In genomic region chr10:4306871-4307270, GRCh38 we compare ENCODE assay signal across 19 cellular contexts.
"Had no signal": no experiment of that assay in that cellular context is flagged by ENCODE, and none has a peak within 500 bp of the region (broad histone marks: within the 10 kb centered on the region; RNA-seq: fewer than 3 reads in every experiment).

No MANE protein-coding gene starts in this region.

- H3K4me1 Mint-ChIP-seq: activated CD4-positive, alpha-beta T cell treated with anti-CD3 and anti-CD28 coated beads, Interleukin-2, amount 10 ng/mL, durations not matched to agents 24 days and 14 days; activated naive CD8-positive, alpha-beta T cell treated with anti-CD3 and anti-CD28 coated beads, Interleukin-2, amount 50 U/mL, for 24 hours had no signal

- H3K4me3 Mint-ChIP-seq: activated CD4-positive, alpha-beta T cell treated with anti-CD3 and anti-CD28 coated beads, Interleukin-2, amount 10 ng/mL, durations not matched to agents 24 days and 14 days; activated CD8-positive, alpha-beta T cell treated with anti-CD3 and anti-CD28 coated beads for 36 hours; activated naive CD4-positive, alpha-beta T cell treated with anti-CD3 and anti-CD28 coated beads, Interleukin-2, amount 10 ng/mL, durations not matched to agents 7 days and 5 days; activated naive CD8-positive, alpha-beta T cell treated with anti-CD3 and anti-CD28 coated beads, Interleukin-2, amount 50 U/mL, for 24 hours; activated T-cell treated with anti-CD3 and anti-CD28 coated beads, Interleukin-2, amount 50 U/mL, for 24 hours; dendritic cell treated with granulocyte-macrophage colony-stimulating factor and Interleukin-4, amounts not matched to agents 40 ng/mL and 50 ng/mL, for 4 days; stimulated activated naive B cell treated with anti-CD40 and anti-IgM and Interleukin-4, amounts not matched to agents 10 μg/mL and 1 μg/mL and 100 μg/mL, for 72 hours had no signal

- H3K27ac ChIP-seq: vagina had no signal

- FAIRE-seq: frontal cortex, kidney had no signal

- H3K9me3 Mint-ChIP-seq: activated CD8-positive, alpha-beta T cell treated with anti-CD3 and anti-CD28 coated beads for 36 hours; activated naive CD4-positive, alpha-beta T cell treated with anti-CD3 and anti-CD28 coated beads, Interleukin-2, amount 10 ng/mL, durations not matched to agents 7 days and 5 days; activated naive CD8-positive, alpha-beta T cell treated with anti-CD3 and anti-CD28 coated beads, Interleukin-2, amount 50 U/mL, for 24 hours; activated T-cell treated with anti-CD3 and anti-CD28 coated beads, Interleukin-2, amount 50 U/mL, for 24 hours had no signal

- H3K36me3 ChIP-seq: vagina had no signal

- H3K36me3 Mint-ChIP-seq: activated naive CD4-positive, alpha-beta T cell treated with anti-CD3 and anti-CD28 coated beads, Interleukin-2, amount 10 ng/mL, durations not matched to agents 7 days and 5 days had no signal

- H3K4me1 ChIP-seq: vagina had no signal

- H3K27ac Mint-ChIP-seq: activated CD4-positive, alpha-beta T cell treated with anti-CD3 and anti-CD28 coated beads, Interleukin-2, amount 10 ng/mL, durations not matched to agents 24 days and 14 days; activated CD8-positive, alpha-beta T cell treated with anti-CD3 and anti-CD28 coated beads for 36 hours; activated naive CD4-positive, alpha-beta T cell treated with anti-CD3 and anti-CD28 coated beads, Interleukin-2, amount 10 ng/mL, durations not matched to agents 7 days and 5 days; activated naive CD8-positive, alpha-beta T cell treated with anti-CD3 and anti-CD28 coated beads, Interleukin-2, amount 50 U/mL, for 24 hours; activated T-cell treated with anti-CD3 and anti-CD28 coated beads, Interleukin-2, amount 50 U/mL, for 24 hours; dendritic cell treated with granulocyte-macrophage colony-stimulating factor and Interleukin-4, amounts not matched to agents 40 ng/mL and 50 ng/mL, for 4 days; stimulated activated naive B cell treated with anti-CD40 and anti-IgM and Interleukin-4, amounts not matched to agents 10 μg/mL and 1 μg/mL and 100 μg/mL, for 72 hours had no signal

- H3K9me3 ChIP-seq: vagina had no signal

- H3K27me3 ChIP-seq: vagina had no signal

- H3K4me3 ChIP-seq: vagina had no signal

- DNase-seq: activated CD4-positive, alpha-beta T cell treated with anti-CD3 and anti-CD28 coated beads, Interleukin-2, amount 10 ng/mL, durations not matched to agents 24 days and 14 days; activated CD4-positive, CD25-positive, alpha-beta regulatory T cell; activated CD8-positive, alpha-beta T cell treated with anti-CD3 and anti-CD28 coated beads for 36 hours; activated naive CD4-positive, alpha-beta T cell treated with anti-CD3 and anti-CD28 coated beads, Interleukin-2, amount 10 ng/mL, durations not matched to agents 7 days and 5 days; activated naive CD8-positive, alpha-beta T cell treated with anti-CD3 and anti-CD28 coated beads, Interleukin-2, amount 50 U/mL, for 24 hours; activated T-cell treated with anti-CD3 and anti-CD28 coated beads, Interleukin-2, amount 50 U/mL, for 24 hours; aorta; cerebellar nuclear complex; effector CD8-positive, alpha-beta T cell; kidney; stimulated activated naive B cell treated with anti-CD40 and anti-IgM and Interleukin-4, amounts not matched to agents 10 μg/mL and 1 μg/mL and 100 μg/mL, for 72 hours; substantia nigra; T-helper 1 cell; T-helper 9 cell; trophoblast cell had no signal

- ATAC-seq: activated CD8-positive, alpha-beta T cell treated with anti-CD3 and anti-CD28 coated beads for 36 hours; activated naive CD8-positive, alpha-beta T cell treated with anti-CD3 and anti-CD28 coated beads, Interleukin-2, amount 50 U/mL, for 24 hours; left lobe of liver; stimulated activated naive B cell treated with anti-CD40 and anti-IgM and Interleukin-4, amounts not matched to agents 10 μg/mL and 1 μg/mL and 100 μg/mL, for 72 hours had no signal
